ENCODE assay signal across 13 cellular contexts in the genomic region with DNA sequence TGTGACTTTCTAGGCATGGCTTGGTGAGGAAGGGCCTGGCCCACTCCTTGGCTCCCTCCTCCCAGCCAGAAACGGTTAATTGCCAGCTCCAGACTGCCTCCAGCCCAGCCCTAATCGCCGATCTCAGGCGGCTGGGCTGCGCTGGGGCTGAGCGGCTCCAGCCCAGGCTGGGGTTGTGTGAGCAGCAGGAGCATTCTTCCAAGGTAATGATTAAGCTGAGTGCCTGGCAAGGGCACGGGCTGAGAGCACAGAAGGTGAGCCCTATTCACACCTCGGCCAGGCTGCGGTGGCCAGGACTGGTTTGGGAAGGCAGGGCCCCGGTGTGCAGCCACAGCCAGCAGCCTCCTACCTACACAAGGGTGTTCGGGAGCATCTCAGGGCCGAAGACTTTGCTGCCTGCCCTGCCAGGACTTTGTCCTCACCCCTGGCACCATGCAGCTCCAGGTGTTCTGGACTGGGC. TPM values are rescaled to one million over a fixed set of nuclear protein-coding genes. Genes with fewer than 3 reads are reported as not detected.
DNase-seq lines count a peak whose midpoint lies in the region; ATAC-seq and TF ChIP-seq lines count a peak whose summit lies in the region.
"Had no signal": no experiment of that assay in that cellular context is flagged by ENCODE, and none has a peak within 500 bp of the region (broad histone marks: within the 10 kb centered on the region; RNA-seq: fewer than 3 reads in every experiment).

TMEM72 (plus strand) TSS at position 257 of the 460 bp plus-strand sequence; CDS start at position 433, 176 bp downstream.

- no peak within 1 kb of the TSS for H2AFZ ChIP-seq in Karpas-422 (ENCODE audit: low read length)

- no TSS peak for BruUV-seq in A673 (replicated peaks; lab: Mats Ljungman, UMichigan)

- peak; percentile 25 for DNase-seq in A673 (ENCODE audit: low spot score)
- peak; percentile 64 for DNase-seq in HuH-7 (ENCODE audit: low spot score)
- DNase-seq in choroid plexus epithelial cell (ENCODE audit: low read depth) = peak; percentile 8
- DNase-seq in lower lobe of right lung = peak; percentile 79
- no peak for DNase-seq in head of caudate nucleus
- DNase-seq in activated CD4-positive, alpha-beta T cell treated with anti-CD3 and anti-CD28 coated beads, Interleukin-2, amount 50 U/mL, for 48 hours = no peak
- no peak for DNase-seq in Karpas-422
- no peak for DNase-seq in stimulated activated naive CD8-positive, alpha-beta T cell treated with anti-CD3 and anti-CD28 coated beads, Interleukin-15, Interleukin-2, amounts not matched to agents 100 U/mL and 50 U/mL, for 24 hours
- DNase-seq: activated B cell treated with CpG ODN at 0.5 μM for 24 hours; activated gamma-delta T cell treated with Interleukin-2 at 50 U/mL for 16 hours; AML-193; effector CD4-positive, alpha-beta T cell had no signal

- H3K4me3 ChIP-seq in A673 (ENCODE audit: low read depth, low read length, poor library complexity, severe bottlenecking) (no peak within 1 kb of the TSS), choroid plexus epithelial cell (ENCODE audit: low read depth, low read length) (no peak within 1 kb of the TSS), lower lobe of right lung (no peak within 1 kb of the TSS), Karpas-422 (ENCODE audit: low read length) (no peak within 1 kb of the TSS)
- H3K4me3 ChIP-seq: ovary had no signal

- POLR2A ChIA-PET in A673 (lab: Charles Lee; ENCODE audit: low non-redundant PET) = no interaction called here

- H3K9ac ChIP-seq in Karpas-422 (ENCODE audit: low read length) = no peak within 1 kb of the TSS

- TF ChIP-seq CTCF in A673 (conservative IDR thresholded peaks at IDR 0.05; ENCODE audit: low read depth, low read length) = no peak
- TF ChIP-seq CTCF in choroid plexus epithelial cell (conservative IDR thresholded peaks at IDR 0.05; ENCODE audit: low read depth, low read length) = no peak
- TF ChIP-seq CTCF in lower lobe of right lung (IDR thresholded peaks at IDR 0.05) = no peak

- ATAC-seq in lower lobe of right lung = peak; percentile 93 to 96
- ATAC-seq in stimulated activated naive CD8-positive, alpha-beta T cell treated with anti-CD3 and anti-CD28 coated beads, Interleukin-15, Interleukin-2, amounts not matched to agents 100 U/mL and 50 U/mL, for 24 hours = no peak

- H3K9me2 ChIP-seq in Karpas-422 (replicated peaks; ENCODE audit: insufficient read depth, low read length) = no peaks in the 10 kb centered on the region

- H3K36me3 ChIP-seq in A673 (ENCODE audit: insufficient read depth, low read length, poor library complexity, severe bottlenecking) (no peaks in the 10 kb centered on the region), lower lobe of right lung (no peaks in the 10 kb centered on the region), Karpas-422 (ENCODE audit: insufficient read depth, low read length) (no peaks in the 10 kb centered on the region)
- H3K36me3 ChIP-seq: ovary had no signal

- H3K9me3 ChIP-seq in A673 (ENCODE audit: low read depth, low read length, poor library complexity, severe bottlenecking) (no peaks in the 10 kb centered on the region), lower lobe of right lung (no peaks in the 10 kb centered on the region), Karpas-422 (ENCODE audit: low read length) (no peaks in the 10 kb centered on the region)
- H3K9me3 ChIP-seq: ovary had no signal

- no peaks in the 10 kb centered on the region for H4K20me1 ChIP-seq in Karpas-422 (ENCODE audit: insufficient read depth, low read depth, low read length)

- intact Hi-C loops in A673 (cut with micrococcal nuclease; ENCODE audit: unreplicated experiment) = no loop called here
- intact Hi-C loops in lower lobe of right lung (cut with DNase I) = no loop called here
- intact Hi-C loops in head of caudate nucleus (cut with DNase I) = no loop called here

- H3K27me3 ChIP-seq in A673 (replicated peaks; ENCODE audit: insufficient read depth, low read depth, low read length, poor library complexity) = no peaks in the 10 kb centered on the region
- no peaks in the 10 kb centered on the region for H3K27me3 ChIP-seq in lower lobe of right lung (ENCODE audit: low read depth)
- no peaks in the 10 kb centered on the region for H3K27me3 ChIP-seq in Karpas-422 (ENCODE audit: low read length)
- H3K27me3 ChIP-seq: ovary had no signal

- H3K27ac ChIP-seq in A673 (ENCODE audit: low read depth, low read length, poor library complexity, severe bottlenecking) (peak within 1 kb of the TSS; percentile 98), lower lobe of right lung (no peak within 1 kb of the TSS), Karpas-422 (ENCODE audit: low read length) (no peak within 1 kb of the TSS)

- CTCF ChIA-PET in A673 (lab: Charles Lee) = interaction anchor here (0.6 kb wide), 1 partner anchor 65 kb away, joined by 4 read pairs; no protein-coding TSS in a partner anchor

- H3K79me2 ChIP-seq in Karpas-422 (ENCODE audit: low read length) = no peaks in the 10 kb centered on the region

- H3K4me1 ChIP-seq in A673 (ENCODE audit: insufficient read depth, low read length, poor library complexity, severe bottlenecking) (peaks cover 83% of the 10 kb centered on the region), lower lobe of right lung (peaks cover 6% of the 10 kb centered on the region), Karpas-422 (ENCODE audit: low read length) (peaks cover 15% of the 10 kb centered on the region)

- no peak within 1 kb of the TSS for H3K4me2 ChIP-seq in Karpas-422 (ENCODE audit: low read depth, low read length, poor library complexity, severe bottlenecking)

RNA-seq across cellular contexts. Expression of gene TMEM72, which starts in this region (rescaled TPM):
- total RNA-seq in A673 (2021) = 0.80 and 1.4 TPM in 2 replicates
- total RNA-seq in lower lobe of right lung = not detected
- total RNA-seq in Karpas-422 (2014; rRNA removed; shearing (Covaris generic); ENCODE audit: low replicate concordance) = not detected in 2 replicates
- total RNA-seq: activated B cell treated with CpG ODN at 0.5 μM for 24 hours, ovary had no signal

Comparison
In these comparisons a context has a peak if more than half of its experiments do, and no peak if none do; other contexts are left out.
1. Peak in DNase-seq and ATAC-seq in lower lobe of right lung; RNA of the gene not detected or under 1 TPM.
2. DNase-seq: peak in A673 (single experiment), HuH-7 (single experiment) and choroid plexus epithelial cell (single experiment); none in head of caudate nucleus (0 of 42), activated CD4-positive, alpha-beta T cell treated with anti-CD3 and anti-CD28 coated beads, Interleukin-2, amount 50 U/mL, for 48 hours (0 of 2), Karpas-422 (single experiment) and stimulated activated naive CD8-positive, alpha-beta T cell treated with anti-CD3 and anti-CD28 coated beads, Interleukin-15, Interleukin-2, amounts not matched to agents 100 U/mL and 50 U/mL, for 24 hours (single experiment).